25 cellular contexts compared by ENCODE assay signal in the genomic region with DNA sequence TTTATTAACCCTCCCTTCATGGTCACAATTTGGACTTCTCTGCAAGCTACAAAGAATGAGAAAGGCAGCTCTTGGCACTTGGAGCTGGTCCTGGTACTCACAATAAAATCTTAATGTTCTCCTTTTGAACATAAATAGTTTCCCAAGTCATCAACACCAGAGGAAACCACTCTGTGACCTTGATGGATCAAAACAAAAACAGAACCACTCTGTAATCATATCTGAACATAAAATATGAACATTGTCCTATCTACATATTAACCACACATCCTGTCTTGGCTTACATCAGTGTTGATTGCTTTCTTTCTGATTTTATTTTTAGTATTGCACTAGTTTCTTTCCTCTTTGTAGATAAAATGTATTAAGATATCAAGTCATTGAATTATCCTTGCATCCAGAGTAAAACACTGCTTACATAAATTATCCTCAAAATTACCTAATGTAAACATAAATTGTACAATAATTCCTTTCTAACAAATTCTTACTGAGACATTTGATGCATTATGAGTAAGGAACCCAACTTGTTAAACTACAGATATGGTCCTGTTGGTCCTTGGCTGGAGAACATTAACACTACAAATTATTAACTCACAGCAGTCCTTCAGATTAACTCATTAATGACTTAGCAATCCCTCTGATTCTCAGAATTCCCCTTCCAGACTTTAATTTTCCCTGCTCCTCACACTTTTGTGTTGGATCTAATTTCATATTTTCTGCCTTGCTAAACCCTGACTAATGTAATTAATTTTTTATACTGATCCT.
"Had no signal": no experiment of that assay in that cellular context is flagged by ENCODE, and none has a peak within 500 bp of the region (broad histone marks: within the 10 kb centered on the region; RNA-seq: fewer than 3 reads in every experiment).

No MANE protein-coding gene starts in this region.

- H3K27me3 ChIP-seq: esophagus muscularis mucosa, gastroesophageal sphincter, hepatocyte, testis, tibial nerve, upper lobe of right lung, vagina had no signal

- FAIRE-seq: endometrium, kidney, pancreas had no signal

- H3K79me2 ChIP-seq: hepatocyte had no signal

- H3K4me1 ChIP-seq: esophagus muscularis mucosa, gastroesophageal sphincter, left ventricle myocardium inferior, lower lobe of right lung, pancreas, testis, tibial nerve, upper lobe of right lung, vagina had no signal

- H2AFZ ChIP-seq: hepatocyte had no signal

- ATAC-seq: gastroesophageal sphincter; left cardiac atrium; lower lobe of right lung; sciatic nerve; stimulated activated naive B cell treated with anti-CD40 and anti-IgM and Interleukin-4, amounts not matched to agents 10 μg/mL and 1 μg/mL and 100 μg/mL, for 72 hours; stimulated activated naive CD8-positive, alpha-beta T cell treated with anti-CD3 and anti-CD28 coated beads, Interleukin-15, amount 100 ng/mL, for 72 hours; upper lobe of right lung had no signal

- H3K27ac ChIP-seq: epithelial cell of prostate, esophagus muscularis mucosa, gastroesophageal sphincter, hepatocyte, left ventricle myocardium inferior, lower lobe of right lung, pancreas, testis, tibial nerve, upper lobe of right lung, vagina had no signal

- DNase-seq: cortex of kidney; effector memory CD4-positive, alpha-beta T cell; foreskin fibroblast; kidney; left cardiac atrium; left ventricle myocardium inferior; lower lobe of right lung; midbrain; occipital lobe; pancreas; retina; stimulated activated CD4-positive, alpha-beta T cell treated with anti-CD3 and anti-CD28 coated beads, Interleukin-2, amount 100 ng/mL, for 24 hours; stimulated activated CD4-positive, alpha-beta T cell treated with anti-CD3 and anti-CD28 coated beads, Interleukin-4, amount 100 ng/mL, for 4 hours; stimulated activated naive B cell treated with anti-CD40 and anti-IgM and Interleukin-4, amounts not matched to agents 10 μg/mL and 1 μg/mL and 100 μg/mL, for 72 hours; stimulated activated naive CD8-positive, alpha-beta T cell treated with anti-CD3 and anti-CD28 coated beads, Interleukin-15, amount 100 ng/mL, for 72 hours; testis; upper lobe of right lung had no signal

- H3K36me3 ChIP-seq: esophagus muscularis mucosa, gastroesophageal sphincter, left ventricle myocardium inferior, lower lobe of right lung, pancreas, tibial nerve, upper lobe of right lung, vagina had no signal

- H3K9me3 ChIP-seq: esophagus muscularis mucosa, lower lobe of right lung, pancreas, testis, upper lobe of right lung, vagina had no signal

- H3K4me2 ChIP-seq: hepatocyte had no signal

- H3K4me3 ChIP-seq: esophagus muscularis mucosa, gastroesophageal sphincter, hepatocyte, left ventricle myocardium inferior, lower lobe of right lung, pancreas, testis, tibial nerve, upper lobe of right lung, vagina had no signal
